In the genomic region with DNA sequence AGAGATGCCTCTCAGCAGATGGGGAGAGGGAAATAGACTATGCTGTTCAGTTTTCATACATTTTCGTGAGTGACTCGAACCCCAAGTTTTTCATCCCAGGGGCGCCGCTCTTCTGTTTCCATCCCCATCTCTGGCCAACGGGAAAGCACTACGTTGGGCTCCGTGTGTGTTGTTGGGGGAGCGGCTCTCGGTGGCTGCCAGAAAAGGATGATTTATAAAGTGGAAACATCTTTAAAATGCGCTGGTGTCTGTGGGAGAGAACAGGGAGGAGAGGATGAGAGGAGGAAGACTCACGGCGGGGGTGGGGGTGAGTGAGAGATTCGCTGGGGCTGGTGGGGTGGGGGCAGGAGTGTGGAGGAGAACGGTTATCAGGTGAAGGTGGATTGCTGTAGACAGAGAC, we compare ENCODE assay signal across 17 cellular contexts. TPM values are rescaled to one million over a fixed set of nuclear protein-coding genes. Genes with fewer than 3 reads are reported as not detected.
DNase-seq lines count a peak whose midpoint lies in the region; ATAC-seq and TF ChIP-seq lines count a peak whose summit lies in the region.
"Had no signal": no experiment of that assay in that cellular context is flagged by ENCODE, and none has a peak within 500 bp of the region (broad histone marks: within the 10 kb centered on the region; RNA-seq: fewer than 3 reads in every experiment).

No MANE protein-coding gene starts in this region.

- peaks cover 0 to 29% of the 10 kb centered on the region in 2 donors for H3K4me1 ChIP-seq in right atrium auricular region
- H3K4me1 ChIP-seq in endodermal cell (ENCODE audit: control insufficient read depth, insufficient read depth, low read length): peaks cover 4% of the 10 kb centered on the region
- H3K4me1 ChIP-seq in psoas muscle: no peaks in the 10 kb centered on the region

- TF ChIP-seq CTCF in right atrium auricular region (IDR thresholded peaks at IDR 0.05): no peak
- TF ChIP-seq CTCF in endodermal cell (conservative IDR thresholded peaks at IDR 0.05): no peak
- TF ChIP-seq CTCF in nephron progenitor cell (IDR thresholded peaks at IDR 0.05): no peak
- TF ChIP-seq CTCF in psoas muscle (IDR thresholded peaks at IDR 0.05): no peak

- DNase-seq in right atrium auricular region (ENCODE audit: low spot score) (peak; percentile 36), left ventricle myocardium superior (no peak), endodermal cell (no peak), nephron progenitor cell (no peak), psoas muscle (no peak), SW480 (ENCODE audit: low spot score) (no peak)
- DNase-seq: activated gamma-delta T cell; cerebellar nuclear complex; NCI-H187 treated with DMSO at 0.1 percent for 48 hours; NCI-H446 treated with DMSO at 0.1 percent for 48 hours; stimulated activated CD4-positive, alpha-beta T cell treated with anti-CD3 and anti-CD28 coated beads, Interleukin-12 subunit alpha, Interleukin-12 subunit beta, amount 100 ng/mL, for 4 hours; stimulated activated naive CD8-positive, alpha-beta T cell treated with anti-CD3 and anti-CD28 coated beads, Interleukin-15, Interleukin-2, amounts not matched to agents 100 U/mL and 50 U/mL, for 24 hours; SW 1271; uterus had no signal

- WGBS in endodermal cell (ENCODE audit: insufficient coverage in 1 of 2, insufficient read length in 1 of 2), 2 experiments: 5 to 7% methylated on average over 9 to 13 of the region's 14 CpGs
- WGBS in psoas muscle, 3 donors: 33 to 39% (median 36%) methylated on average over 13 to 14 of the region's 14 CpGs

- H3K9ac ChIP-seq in endodermal cell (ENCODE audit: extremely low read depth, low read length, poor library complexity, severe bottlenecking): no peak overlapping the region

- peak overlapping the region; percentile 34 for H3K4me3 Mint-ChIP-seq in endodermal cell
- peak overlapping the region; percentile 30 for H3K4me3 Mint-ChIP-seq in nephron progenitor cell
- no peak overlapping the region for H3K4me3 Mint-ChIP-seq in activated T-helper 17 cell treated with anti-CD3 and anti-CD28 coated beads, Interleukin-2, amount 50 U/mL, for 72 hours

- H3K27me3 Mint-ChIP-seq in endodermal cell (ENCODE audit: insufficient read depth): peaks cover 99% of the 10 kb centered on the region
- peaks cover 100% of the 10 kb centered on the region for H3K27me3 Mint-ChIP-seq in nephron progenitor cell (ENCODE audit: low read depth, poor library complexity)
- peaks cover 76% of the 10 kb centered on the region for H3K27me3 Mint-ChIP-seq in activated T-helper 17 cell treated with anti-CD3 and anti-CD28 coated beads, Interleukin-2, amount 50 U/mL, for 72 hours

- no peaks in the 10 kb centered on the region for H3K36me3 Mint-ChIP-seq in endodermal cell (ENCODE audit: low read depth)
- H3K36me3 Mint-ChIP-seq in nephron progenitor cell (ENCODE audit: low read depth): no peaks in the 10 kb centered on the region
- no peaks in the 10 kb centered on the region for H3K36me3 Mint-ChIP-seq in activated T-helper 17 cell treated with anti-CD3 and anti-CD28 coated beads, Interleukin-2, amount 50 U/mL, for 72 hours (ENCODE audit: low read depth)

- no peak overlapping the region for H3K27ac Mint-ChIP-seq in endodermal cell
- H3K27ac Mint-ChIP-seq in nephron progenitor cell: no peak overlapping the region
- H3K27ac Mint-ChIP-seq in activated T-helper 17 cell treated with anti-CD3 and anti-CD28 coated beads, Interleukin-2, amount 50 U/mL, for 72 hours: no peak overlapping the region

- H3K36me3 ChIP-seq in right atrium auricular region: no peaks in the 10 kb centered on the region
- no peaks in the 10 kb centered on the region for H3K36me3 ChIP-seq in endodermal cell (ENCODE audit: control insufficient read depth, insufficient read depth, low read length)
- no peaks in the 10 kb centered on the region for H3K36me3 ChIP-seq in psoas muscle (ENCODE audit: insufficient read depth in 1 of 2, low read depth in 1 of 2)
- H3K36me3 ChIP-seq: uterus had no signal

- H3K9me3 Mint-ChIP-seq in endodermal cell (no peaks in the 10 kb centered on the region), nephron progenitor cell (no peaks in the 10 kb centered on the region)
- H3K9me3 Mint-ChIP-seq in activated T-helper 17 cell treated with anti-CD3 and anti-CD28 coated beads, Interleukin-2, amount 50 U/mL, for 72 hours: no peaks in the 10 kb centered on the region

- peaks cover 38% of the 10 kb centered on the region in 2 donors for H3K27me3 ChIP-seq in right atrium auricular region
- H3K27me3 ChIP-seq in endodermal cell (ENCODE audit: control insufficient read depth, insufficient read depth, low read length, poor library complexity, severe bottlenecking): peaks cover 100% of the 10 kb centered on the region
- peaks cover 0 to 93% (median 46%) of the 10 kb centered on the region in 3 donors for H3K27me3 ChIP-seq in psoas muscle (ENCODE audit: insufficient read depth in 3 of 3, low read length in 2 of 3)

- intact Hi-C loops in left ventricle myocardium superior (cut with micrococcal nuclease): no loop called here
- intact Hi-C loops in psoas muscle (cut with DNase I): no loop called here

- H3K27ac ChIP-seq in right atrium auricular region: no peak overlapping the region
- H3K27ac ChIP-seq in endodermal cell (ENCODE audit: low read depth, low read length): no peak overlapping the region
- H3K27ac ChIP-seq in psoas muscle: no peak overlapping the region
- H3K27ac ChIP-seq: uterus had no signal

- H3K9me3 ChIP-seq in right atrium auricular region (no peaks in the 10 kb centered on the region), endodermal cell (ENCODE audit: control insufficient read depth, low read length) (no peaks in the 10 kb centered on the region), psoas muscle (no peaks in the 10 kb centered on the region)
- H3K9me3 ChIP-seq: uterus had no signal

- ATAC-seq in left ventricle myocardium superior (no peak), psoas muscle (no peak), HG03025 (IDR thresholded peaks at IDR 0.05; ENCODE audit: low FRiP score, unreplicated experiment) (no peak)
- no peak for ATAC-seq in activated T-helper 17 cell treated with anti-CD3 and anti-CD28 coated beads, Interleukin-2, amount 50 U/mL, for 72 hours (replicated peaks)
- ATAC-seq: stimulated activated naive CD8-positive, alpha-beta T cell treated with anti-CD3 and anti-CD28 coated beads, Interleukin-15, Interleukin-2, amounts not matched to agents 100 U/mL and 50 U/mL, for 24 hours had no signal

- H3K4me1 Mint-ChIP-seq in endodermal cell (peaks cover 38% of the 10 kb centered on the region), nephron progenitor cell (peaks cover 56% of the 10 kb centered on the region)
- H3K4me1 Mint-ChIP-seq in activated T-helper 17 cell treated with anti-CD3 and anti-CD28 coated beads, Interleukin-2, amount 50 U/mL, for 72 hours: peaks cover 5% of the 10 kb centered on the region

- H3K4me3 ChIP-seq in right atrium auricular region: peak overlapping the region in 1 of 2 donors; percentile 38
- H3K4me3 ChIP-seq in endodermal cell (ENCODE audit: low read length): peak overlapping the region; percentile 49
- no peak overlapping the region for H3K4me3 ChIP-seq in psoas muscle
- H3K4me3 ChIP-seq: uterus had no signal

RNA-seq across cellular contexts. Expression of a gene that starts 5.8 kb away (rescaled TPM):
- total RNA-seq in right atrium auricular region (not detected), left ventricle myocardium superior (not detected), endodermal cell (not detected), psoas muscle (under 1 TPM in 1 of 4 donors, not detected in 3; 0.22 TPM)
- polyA plus RNA-seq in endodermal cell (2013, experiment 1 of 2): 1.5 TPM
- 1.4 TPM for polyA plus RNA-seq in endodermal cell (2013, experiment 2 of 2)
- polyA plus RNA-seq in psoas muscle: not detected
- not detected for total RNA-seq in activated T-helper 17 cell treated with anti-CD3 and anti-CD28 coated beads, Interleukin-2, amount 50 U/mL, for 72 hours
- total RNA-seq: fibroblast of villous mesenchyme, uterus had no signal

RNA-seq across cellular contexts. Expression of a gene that starts 58.4 kb away (rescaled TPM):
- 1 to 10 TPM; 4.3 to 6.9 TPM for total RNA-seq in right atrium auricular region
- 9.1 TPM for total RNA-seq in left ventricle myocardium superior
- under 1 TPM in 1 of 2 donors, not detected in 1; 0.07 TPM for total RNA-seq in endodermal cell
- 2.8 TPM for polyA plus RNA-seq in endodermal cell (2013, experiment 1 of 2)
- 2.1 TPM for polyA plus RNA-seq in endodermal cell (2013, experiment 2 of 2)
- 1 to 10 TPM; 6.3 to 8.7 (median 8.7) TPM for total RNA-seq in psoas muscle
- 1 to 10 TPM; 3.5 to 5.2 (median 5.1) TPM for polyA plus RNA-seq in psoas muscle
- total RNA-seq in activated T-helper 17 cell treated with anti-CD3 and anti-CD28 coated beads, Interleukin-2, amount 50 U/mL, for 72 hours: not detected
